Comparison of ENCODE assay signal across 9 cellular contexts in the genomic region with DNA sequence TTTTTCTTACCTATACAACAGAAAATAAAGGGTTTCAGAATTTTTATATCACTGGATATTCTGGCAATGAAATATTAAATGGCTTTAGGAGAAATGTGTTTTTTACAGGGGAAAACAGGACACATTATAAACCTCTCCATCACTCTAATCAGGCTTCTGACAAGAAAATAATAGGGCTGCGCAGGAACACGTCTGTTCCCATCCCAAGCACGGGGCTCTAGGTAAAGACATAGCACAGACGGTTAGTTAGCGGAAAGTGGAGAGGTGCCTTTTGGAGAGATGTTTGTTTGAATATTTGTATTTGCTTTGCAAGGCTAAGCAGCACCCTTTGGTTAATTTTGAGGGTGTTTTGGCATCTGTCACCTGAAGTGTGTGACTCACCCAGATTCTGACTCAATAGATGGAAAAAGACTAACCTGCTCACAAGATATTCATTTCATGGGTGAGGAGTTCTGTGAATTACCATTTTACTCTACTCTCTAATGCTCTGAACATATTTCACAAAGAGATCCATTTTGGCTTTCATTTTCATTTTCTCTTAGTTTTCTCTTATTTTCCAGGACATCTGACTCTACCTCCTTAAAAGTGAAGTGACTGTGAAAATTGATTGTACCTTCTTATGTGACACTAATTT.
DNase-seq lines count a peak whose midpoint lies in the region; ATAC-seq and TF ChIP-seq lines count a peak whose summit lies in the region.
"Had no signal": no experiment of that assay in that cellular context is flagged by ENCODE, and none has a peak within 500 bp of the region (broad histone marks: within the 10 kb centered on the region; RNA-seq: fewer than 3 reads in every experiment).

No MANE protein-coding gene starts in this region.

- WGBS in gastroesophageal sphincter (ENCODE audit: low coverage in 1 of 2), 2 donors: 90 to 100% methylated on average over 5 of the region's 5 CpGs

- in situ Hi-C loops in Caki2 (cut with HindIII; ENCODE audit: low pct_unique_long_range_greater_than_20kb, low sequenced_read_pairs) (no loop called here), GM13977 (cut with MboI; ENCODE audit: low pct_unique_long_range_greater_than_20kb, low sequenced_read_pairs, unreplicated experiment) (loop anchor here (25.0 kb wide), 1 partner anchor 1414 kb away; no protein-coding TSS in a partner anchor)

- TF ChIP-seq EP300 in gastroesophageal sphincter (IDR thresholded peaks at IDR 0.05): no peak

- DNase-seq in Caki2 (ENCODE audit: low read depth) (peak; percentile 34), NCI-H1436 treated with DMSO at 0.1 percent for 48 hours (lab: John Stamatoyannopoulos, UW) (peak; percentile 81), GM13977 (ENCODE audit: low spot score) (no peak), nucleus accumbens (lab: John Stamatoyannopoulos, UW) (no peak)
- DNase-seq: effector memory CD4-positive, alpha-beta T cell had no signal

- peaks cover 26% of the 10 kb centered on the region for H3K4me1 Mint-ChIP-seq in activated naive CD8-positive, alpha-beta T cell (ENCODE audit: low read depth)

- no peak overlapping the region for H3K27ac ChIP-seq in gastroesophageal sphincter

- no peak for TF ChIP-seq POLR2A in gastroesophageal sphincter (IDR thresholded peaks at IDR 0.05)

- H3K9me3 Mint-ChIP-seq in activated naive CD8-positive, alpha-beta T cell (ENCODE audit: low read depth): no peaks in the 10 kb centered on the region

- peaks cover 5 to 33% (median 7%) of the 10 kb centered on the region in 3 donors for H3K4me1 ChIP-seq in gastroesophageal sphincter

- H3K4me3 Mint-ChIP-seq in activated naive CD8-positive, alpha-beta T cell: peak overlapping the region; percentile 41

- H3K27me3 Mint-ChIP-seq in activated naive CD8-positive, alpha-beta T cell: no peaks in the 10 kb centered on the region

- TF ChIP-seq CTCF in GM13977 (IDR thresholded peaks at IDR 0.05; ENCODE audit: extremely low read depth, insufficient read depth, missing control alignments) (no peak), gastroesophageal sphincter (IDR thresholded peaks at IDR 0.05) (no peak)

- H3K36me3 Mint-ChIP-seq in activated naive CD8-positive, alpha-beta T cell: no peaks in the 10 kb centered on the region

- no peaks in the 10 kb centered on the region for H3K36me3 ChIP-seq in gastroesophageal sphincter

- no peaks in the 10 kb centered on the region for H3K9me3 ChIP-seq in gastroesophageal sphincter

- no peak overlapping the region for H3K4me3 ChIP-seq in gastroesophageal sphincter

- H3K27me3 ChIP-seq in gastroesophageal sphincter: no peaks in the 10 kb centered on the region

- H3K27ac Mint-ChIP-seq in activated naive CD8-positive, alpha-beta T cell: peak overlapping the region; percentile 98

- ATAC-seq in GM21390 (IDR thresholded peaks at IDR 0.05; ENCODE audit: unreplicated experiment) (peak; percentile 41), HG03442 (IDR thresholded peaks at IDR 0.05; ENCODE audit: unreplicated experiment) (no peak), gastroesophageal sphincter (no peak)

Comparison
In these comparisons a context has a peak if more than half of its experiments do, and no peak if none do; other contexts are left out.
1. DNase-seq: peak in Caki2 (single experiment) and NCI-H1436 treated with DMSO at 0.1 percent for 48 hours (single experiment); none in GM13977 (single experiment) and nucleus accumbens (0 of 56).